Comparison of ENCODE assay signal across 1 cellular context in the genomic region with DNA sequence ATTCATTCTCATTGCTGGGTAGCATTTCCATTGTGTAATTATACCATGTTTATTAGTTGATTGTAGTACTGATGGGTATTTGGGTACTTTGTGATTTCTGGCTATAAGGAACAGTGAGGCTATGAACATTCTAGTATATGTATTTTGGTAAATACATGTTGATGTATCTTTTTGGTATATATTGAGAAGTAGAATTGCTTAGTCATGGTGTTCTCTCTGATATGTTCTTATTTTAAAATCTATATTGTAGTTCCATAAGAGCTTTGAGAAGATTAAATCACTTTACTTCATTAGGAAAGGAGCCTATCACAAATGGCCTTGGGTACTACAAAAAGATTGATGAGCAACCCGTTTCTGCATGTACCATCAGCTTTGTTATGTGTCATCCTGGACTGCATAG.
TF ChIP-seq lines count a peak whose summit lies in the region.

No MANE protein-coding gene starts in this region.

TF ChIP-seq in HepG2, 621 proteins besides CTCF, POLR2A, EP300 and RAD21:
- TF ChIP-seq MAFK (conservative IDR thresholded peaks at IDR 0.05 in 1 of 2, IDR thresholded peaks at IDR 0.05 in 1 of 2; ENCODE audit: low read length in 2 of 2) (peak in 1 of 2 experiments; percentile 25; a peak in 1 of 4 replicates), RBM22 (optimal IDR thresholded peaks at IDR 0.05; ENCODE audit: low read length) (no peak), ERF (CRISPR knock-in tag; IDR thresholded peaks at IDR 0.05) (no peak), NFE2L2 (IDR thresholded peaks at IDR 0.05; ENCODE audit: low read length) (peak; percentile 74)
- TF ChIP-seq, protein P1, sequence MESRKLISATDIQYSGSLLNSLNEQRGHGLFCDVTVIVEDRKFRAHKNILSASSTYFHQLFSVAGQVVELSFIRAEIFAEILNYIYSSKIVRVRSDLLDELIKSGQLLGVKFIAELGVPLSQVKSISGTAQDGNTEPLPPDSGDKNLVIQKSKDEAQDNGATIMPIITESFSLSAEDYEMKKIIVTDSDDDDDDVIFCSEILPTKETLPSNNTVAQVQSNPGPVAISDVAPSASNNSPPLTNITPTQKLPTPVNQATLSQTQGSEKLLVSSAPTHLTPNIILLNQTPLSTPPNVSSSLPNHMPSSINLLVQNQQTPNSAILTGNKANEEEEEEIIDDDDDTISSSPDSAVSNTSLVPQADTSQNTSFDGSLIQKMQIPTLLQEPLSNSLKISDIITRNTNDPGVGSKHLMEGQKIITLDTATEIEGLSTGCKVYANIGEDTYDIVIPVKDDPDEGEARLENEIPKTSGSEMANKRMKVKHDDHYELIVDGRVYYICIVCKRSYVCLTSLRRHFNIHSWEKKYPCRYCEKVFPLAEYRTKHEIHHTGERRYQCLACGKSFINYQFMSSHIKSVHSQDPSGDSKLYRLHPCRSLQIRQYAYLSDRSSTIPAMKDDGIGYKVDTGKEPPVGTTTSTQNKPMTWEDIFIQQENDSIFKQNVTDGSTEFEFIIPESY (CRISPR knock-in tag; IDR thresholded peaks at IDR 0.05), result no peak
